In the genomic region with DNA sequence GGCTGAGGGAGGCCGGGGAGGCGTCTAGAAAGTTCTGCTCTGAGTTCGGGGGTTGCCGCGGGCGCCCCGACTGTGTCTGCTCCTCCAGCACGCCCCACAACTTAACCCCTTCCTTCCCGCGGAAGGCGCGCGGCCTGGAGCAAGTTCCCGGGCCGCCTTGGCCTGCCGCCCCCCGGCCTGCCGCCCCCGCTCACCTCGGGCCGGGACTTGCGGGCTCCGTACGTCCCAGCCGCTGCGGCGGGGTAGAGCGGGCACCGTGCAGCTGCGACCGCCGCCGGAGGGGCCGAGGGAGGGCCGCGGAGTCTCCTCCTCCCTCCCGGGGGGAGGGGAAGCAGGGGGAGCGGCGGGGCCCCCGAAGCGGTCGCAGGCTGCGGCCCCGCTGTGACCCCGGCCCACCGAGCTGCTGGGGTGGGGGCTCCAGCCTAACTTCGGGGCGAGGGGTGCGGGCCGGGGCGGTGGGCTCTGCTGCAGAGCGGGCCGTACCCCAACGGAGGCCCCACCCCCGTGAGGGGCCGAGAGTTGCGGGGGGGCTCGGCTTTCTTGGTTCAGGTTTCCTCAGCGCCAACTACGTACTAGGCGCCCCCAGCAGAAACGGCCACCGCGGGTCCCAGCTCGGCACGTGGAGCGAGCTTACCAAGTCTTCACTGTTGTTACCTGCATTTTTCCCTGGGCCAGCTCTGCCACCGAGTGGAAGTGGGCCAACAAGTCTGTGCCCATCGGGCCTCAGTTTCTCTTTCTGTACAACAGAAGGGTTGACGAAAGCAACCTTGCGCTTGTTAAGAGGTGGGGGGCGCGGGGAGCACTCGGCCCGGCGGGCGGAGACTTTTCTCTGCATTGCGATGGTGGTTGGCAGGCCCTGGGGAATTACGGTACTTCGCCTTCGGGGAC, we compare ENCODE assay signal across 1 cellular context.
TF ChIP-seq lines count a peak whose summit lies in the region.

A gene (minus strand): TSS at position 266 of the 888 bp plus-strand sequence. CDS start 7,394 bp downstream, outside the sequence.

TF ChIP-seq in GM12878, 131 proteins besides CTCF, POLR2A, EP300 and RAD21 (continued from another document):
- TF ChIP-seq, protein P1, sequence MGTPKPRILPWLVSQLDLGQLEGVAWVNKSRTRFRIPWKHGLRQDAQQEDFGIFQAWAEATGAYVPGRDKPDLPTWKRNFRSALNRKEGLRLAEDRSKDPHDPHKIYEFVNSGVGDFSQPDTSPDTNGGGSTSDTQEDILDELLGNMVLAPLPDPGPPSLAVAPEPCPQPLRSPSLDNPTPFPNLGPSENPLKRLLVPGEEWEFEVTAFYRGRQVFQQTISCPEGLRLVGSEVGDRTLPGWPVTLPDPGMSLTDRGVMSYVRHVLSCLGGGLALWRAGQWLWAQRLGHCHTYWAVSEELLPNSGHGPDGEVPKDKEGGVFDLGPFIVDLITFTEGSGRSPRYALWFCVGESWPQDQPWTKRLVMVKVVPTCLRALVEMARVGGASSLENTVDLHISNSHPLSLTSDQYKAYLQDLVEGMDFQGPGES (IDR thresholded peaks at IDR 0.05) = no peak
- peak; percentile 51; the same call in 1 of the 2 replicates for TF ChIP-seq CREM (IDR thresholded peaks at IDR 0.05; ENCODE audit: low read depth)
- TF ChIP-seq, protein P2, sequence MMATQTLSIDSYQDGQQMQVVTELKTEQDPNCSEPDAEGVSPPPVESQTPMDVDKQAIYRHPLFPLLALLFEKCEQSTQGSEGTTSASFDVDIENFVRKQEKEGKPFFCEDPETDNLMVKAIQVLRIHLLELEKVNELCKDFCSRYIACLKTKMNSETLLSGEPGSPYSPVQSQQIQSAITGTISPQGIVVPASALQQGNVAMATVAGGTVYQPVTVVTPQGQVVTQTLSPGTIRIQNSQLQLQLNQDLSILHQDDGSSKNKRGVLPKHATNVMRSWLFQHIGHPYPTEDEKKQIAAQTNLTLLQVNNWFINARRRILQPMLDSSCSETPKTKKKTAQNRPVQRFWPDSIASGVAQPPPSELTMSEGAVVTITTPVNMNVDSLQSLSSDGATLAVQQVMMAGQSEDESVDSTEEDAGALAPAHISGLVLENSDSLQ (IDR thresholded peaks at IDR 0.05) = no peak; the same call in 1 of the 2 replicates
- TF ChIP-seq RBBP5 (conservative IDR thresholded peaks at IDR 0.05) = no peak
- no peak for TF ChIP-seq CBFB (IDR thresholded peaks at IDR 0.05; ENCODE audit: low read depth)
- no peak for TF ChIP-seq STAT3 (IDR thresholded peaks at IDR 0.05; ENCODE audit: low read depth, low read length)
- 0 out of 2 replicates have a peak, but pooled peaks have one; percentile 41 for TF ChIP-seq HDGF (IDR thresholded peaks at IDR 0.05)
- peak; percentile 62; the same call in 1 of the 2 replicates for TF ChIP-seq RB1 (IDR thresholded peaks at IDR 0.05; ENCODE audit: borderline replicate concordance)
- peak; percentile 64; the same call in 1 of the 2 replicates for TF ChIP-seq TCF3 (IDR thresholded peaks at IDR 0.05; ENCODE audit: borderline replicate concordance, insufficient read depth, low read depth, low read length)
- TF ChIP-seq, protein P3, sequence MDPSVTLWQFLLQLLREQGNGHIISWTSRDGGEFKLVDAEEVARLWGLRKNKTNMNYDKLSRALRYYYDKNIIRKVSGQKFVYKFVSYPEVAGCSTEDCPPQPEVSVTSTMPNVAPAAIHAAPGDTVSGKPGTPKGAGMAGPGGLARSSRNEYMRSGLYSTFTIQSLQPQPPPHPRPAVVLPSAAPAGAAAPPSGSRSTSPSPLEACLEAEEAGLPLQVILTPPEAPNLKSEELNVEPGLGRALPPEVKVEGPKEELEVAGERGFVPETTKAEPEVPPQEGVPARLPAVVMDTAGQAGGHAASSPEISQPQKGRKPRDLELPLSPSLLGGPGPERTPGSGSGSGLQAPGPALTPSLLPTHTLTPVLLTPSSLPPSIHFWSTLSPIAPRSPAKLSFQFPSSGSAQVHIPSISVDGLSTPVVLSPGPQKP (IDR thresholded peaks at IDR 0.05; ENCODE audit: low read depth, low read length) = no peak
- TF ChIP-seq NBN (IDR thresholded peaks at IDR 0.05) = 0 out of 2 replicates have a peak, but pooled peaks have one; percentile 34
- TF ChIP-seq, protein P4, sequence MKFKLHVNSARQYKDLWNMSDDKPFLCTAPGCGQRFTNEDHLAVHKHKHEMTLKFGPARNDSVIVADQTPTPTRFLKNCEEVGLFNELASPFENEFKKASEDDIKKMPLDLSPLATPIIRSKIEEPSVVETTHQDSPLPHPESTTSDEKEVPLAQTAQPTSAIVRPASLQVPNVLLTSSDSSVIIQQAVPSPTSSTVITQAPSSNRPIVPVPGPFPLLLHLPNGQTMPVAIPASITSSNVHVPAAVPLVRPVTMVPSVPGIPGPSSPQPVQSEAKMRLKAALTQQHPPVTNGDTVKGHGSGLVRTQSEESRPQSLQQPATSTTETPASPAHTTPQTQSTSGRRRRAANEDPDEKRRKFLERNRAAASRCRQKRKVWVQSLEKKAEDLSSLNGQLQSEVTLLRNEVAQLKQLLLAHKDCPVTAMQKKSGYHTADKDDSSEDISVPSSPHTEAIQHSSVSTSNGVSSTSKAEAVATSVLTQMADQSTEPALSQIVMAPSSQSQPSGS (IDR thresholded peaks at IDR 0.05; ENCODE audit: low read length) = no peak
- no peak for TF ChIP-seq SUZ12 (IDR thresholded peaks at IDR 0.05; ENCODE audit: unreplicated experiment)
- peak; percentile 66 for TF ChIP-seq BACH1 (IDR thresholded peaks at IDR 0.05; ENCODE audit: borderline replicate concordance)
- TF ChIP-seq ZNF207 (IDR thresholded peaks at IDR 0.05; ENCODE audit: borderline replicate concordance) = 0 out of 2 replicates have a peak, but pooled peaks have one; percentile 47
- TF ChIP-seq, protein P5, sequence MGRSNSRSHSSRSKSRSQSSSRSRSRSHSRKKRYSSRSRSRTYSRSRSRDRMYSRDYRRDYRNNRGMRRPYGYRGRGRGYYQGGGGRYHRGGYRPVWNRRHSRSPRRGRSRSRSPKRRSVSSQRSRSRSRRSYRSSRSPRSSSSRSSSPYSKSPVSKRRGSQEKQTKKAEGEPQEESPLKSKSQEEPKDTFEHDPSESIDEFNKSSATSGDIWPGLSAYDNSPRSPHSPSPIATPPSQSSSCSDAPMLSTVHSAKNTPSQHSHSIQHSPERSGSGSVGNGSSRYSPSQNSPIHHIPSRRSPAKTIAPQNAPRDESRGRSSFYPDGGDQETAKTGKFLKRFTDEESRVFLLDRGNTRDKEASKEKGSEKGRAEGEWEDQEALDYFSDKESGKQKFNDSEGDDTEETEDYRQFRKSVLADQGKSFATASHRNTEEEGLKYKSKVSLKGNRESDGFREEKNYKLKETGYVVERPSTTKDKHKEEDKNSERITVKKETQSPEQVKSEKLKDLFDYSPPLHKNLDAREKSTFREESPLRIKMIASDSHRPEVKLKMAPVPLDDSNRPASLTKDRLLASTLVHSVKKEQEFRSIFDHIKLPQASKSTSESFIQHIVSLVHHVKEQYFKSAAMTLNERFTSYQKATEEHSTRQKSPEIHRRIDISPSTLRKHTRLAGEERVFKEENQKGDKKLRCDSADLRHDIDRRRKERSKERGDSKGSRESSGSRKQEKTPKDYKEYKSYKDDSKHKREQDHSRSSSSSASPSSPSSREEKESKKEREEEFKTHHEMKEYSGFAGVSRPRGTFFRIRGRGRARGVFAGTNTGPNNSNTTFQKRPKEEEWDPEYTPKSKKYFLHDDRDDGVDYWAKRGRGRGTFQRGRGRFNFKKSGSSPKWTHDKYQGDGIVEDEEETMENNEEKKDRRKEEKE (IDR thresholded peaks at IDR 0.05) = 0 out of 2 replicates have a peak, but pooled peaks have one; percentile 49
- no peak for TF ChIP-seq ZNF384 (IDR thresholded peaks at IDR 0.05; ENCODE audit: borderline replicate concordance, low read depth, low read length)
- no peak for TF ChIP-seq RFX5 (IDR thresholded peaks at IDR 0.05; ENCODE audit: low read depth, low read length)
- TF ChIP-seq, protein P6, sequence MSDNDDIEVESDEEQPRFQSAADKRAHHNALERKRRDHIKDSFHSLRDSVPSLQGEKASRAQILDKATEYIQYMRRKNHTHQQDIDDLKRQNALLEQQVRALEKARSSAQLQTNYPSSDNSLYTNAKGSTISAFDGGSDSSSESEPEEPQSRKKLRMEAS (IDR thresholded peaks at IDR 0.05; ENCODE audit: low read depth, low read length) = 0 out of 2 replicates have a peak, but pooled peaks have one; percentile 42
- TF ChIP-seq ASH2L (IDR thresholded peaks at IDR 0.05; ENCODE audit: borderline replicate concordance, low read depth) = no peak
- TF ChIP-seq STAT1 (conservative IDR thresholded peaks at IDR 0.05) = no peak
- no peak for TF ChIP-seq JUNB (IDR thresholded peaks at IDR 0.05)
- peak; percentile 85; the same call in 1 of the 2 replicates for TF ChIP-seq LARP7 (IDR thresholded peaks at IDR 0.05)
- TF ChIP-seq SIN3A (IDR thresholded peaks at IDR 0.05; ENCODE audit: low read depth, low read length) = no peak
- no peak for TF ChIP-seq HCFC1 (IDR thresholded peaks at IDR 0.05; ENCODE audit: low read length)
- peak in 1 of 2 experiments; percentile 62; a peak in 1 of 3 replicates for TF ChIP-seq EGR1 (IDR thresholded peaks at IDR 0.05; ENCODE audit: borderline replicate concordance in 1 of 2, low read depth in 2 of 2, low read length in 2 of 2)
- no peak for TF ChIP-seq RELA (IDR thresholded peaks at IDR 0.05; ENCODE audit: borderline replicate concordance, partially characterized antibody)
- peak; percentile 67 for TF ChIP-seq IKZF1 (conservative IDR thresholded peaks at IDR 0.05)
- TF ChIP-seq, protein P7, sequence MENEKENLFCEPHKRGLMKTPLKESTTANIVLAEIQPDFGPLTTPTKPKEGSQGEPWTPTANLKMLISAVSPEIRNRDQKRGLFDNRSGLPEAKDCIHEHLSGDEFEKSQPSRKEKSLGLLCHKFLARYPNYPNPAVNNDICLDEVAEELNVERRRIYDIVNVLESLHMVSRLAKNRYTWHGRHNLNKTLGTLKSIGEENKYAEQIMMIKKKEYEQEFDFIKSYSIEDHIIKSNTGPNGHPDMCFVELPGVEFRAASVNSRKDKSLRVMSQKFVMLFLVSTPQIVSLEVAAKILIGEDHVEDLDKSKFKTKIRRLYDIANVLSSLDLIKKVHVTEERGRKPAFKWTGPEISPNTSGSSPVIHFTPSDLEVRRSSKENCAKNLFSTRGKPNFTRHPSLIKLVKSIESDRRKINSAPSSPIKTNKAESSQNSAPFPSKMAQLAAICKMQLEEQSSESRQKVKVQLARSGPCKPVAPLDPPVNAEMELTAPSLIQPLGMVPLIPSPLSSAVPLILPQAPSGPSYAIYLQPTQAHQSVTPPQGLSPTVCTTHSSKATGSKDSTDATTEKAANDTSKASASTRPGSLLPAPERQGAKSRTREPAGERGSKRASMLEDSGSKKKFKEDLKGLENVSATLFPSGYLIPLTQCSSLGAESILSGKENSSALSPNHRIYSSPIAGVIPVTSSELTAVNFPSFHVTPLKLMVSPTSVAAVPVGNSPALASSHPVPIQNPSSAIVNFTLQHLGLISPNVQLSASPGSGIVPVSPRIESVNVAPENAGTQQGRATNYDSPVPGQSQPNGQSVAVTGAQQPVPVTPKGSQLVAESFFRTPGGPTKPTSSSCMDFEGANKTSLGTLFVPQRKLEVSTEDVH (IDR thresholded peaks at IDR 0.05; ENCODE audit: low read depth, partially characterized antibody) = no peak
- no peak for TF ChIP-seq CREB1 (IDR thresholded peaks at IDR 0.05; ENCODE audit: low read depth)
- 0 out of 2 replicates have a peak, but pooled peaks have one; percentile 27 for TF ChIP-seq POLR2AphosphoS5 (IDR thresholded peaks at IDR 0.05; ENCODE audit: low read length)
- TF ChIP-seq ZNF217 (IDR thresholded peaks at IDR 0.05) = 0 out of 2 replicates have a peak, but pooled peaks have one; percentile 64
- no peak for TF ChIP-seq KDM1A (IDR thresholded peaks at IDR 0.05; ENCODE audit: borderline replicate concordance)
